8 cellular contexts compared by ENCODE assay signal in genomic region chr20:43959079-43959919, GRCh38. TPM values are rescaled to one million over a fixed set of nuclear protein-coding genes. Genes with fewer than 3 reads are reported as not detected.
DNase-seq lines count a peak whose midpoint lies in the region; FAIRE-seq and TF ChIP-seq lines count a peak whose summit lies in the region.

No MANE protein-coding gene starts in this region.

- no peaks in the 10 kb centered on the region for H3K9me3 ChIP-seq in A673 (ENCODE audit: low read depth, low read length, poor library complexity, severe bottlenecking)
- no peaks in the 10 kb centered on the region for H3K9me3 ChIP-seq in Peyer's patch

- CTCF ChIA-PET in A673 (lab: Charles Lee): no interaction called here

- peak; percentile 69 for FAIRE-seq in GM18507 (lab: Jason Lieb, UNC)

- intact Hi-C loops in A673 (cut with micrococcal nuclease; ENCODE audit: unreplicated experiment): no loop called here

- peaks cover 6% of the 10 kb centered on the region for H3K36me3 ChIP-seq in A673 (ENCODE audit: insufficient read depth, low read length, poor library complexity, severe bottlenecking)
- H3K36me3 ChIP-seq in Peyer's patch: no peaks in the 10 kb centered on the region

- H3K27me3 ChIP-seq in A673 (replicated peaks; ENCODE audit: insufficient read depth, low read depth, low read length, poor library complexity) (no peaks in the 10 kb centered on the region), Peyer's patch (no peaks in the 10 kb centered on the region)

- no TSS peak for BruUV-seq in A673 (replicated peaks; lab: Mats Ljungman, UMichigan)

- H3K4me1 ChIP-seq in A673 (ENCODE audit: insufficient read depth, low read length, poor library complexity, severe bottlenecking) (peaks cover 45% of the 10 kb centered on the region), Peyer's patch (peaks cover 0 to 35% (median 19%) of the 10 kb centered on the region in 4 donors)

- H3K4me3 ChIP-seq in A673 (ENCODE audit: low read depth, low read length, poor library complexity, severe bottlenecking) (no peak overlapping the region), Peyer's patch (no peak overlapping the region), fibroblast of pulmonary artery (replicated peaks; ENCODE audit: low read depth, low read length) (no peak overlapping the region)

- TF ChIP-seq POLR2A in Peyer's patch (IDR thresholded peaks at IDR 0.05): no peak

- POLR2A ChIA-PET in A673 (lab: Charles Lee; ENCODE audit: low non-redundant PET): no interaction called here

- DNase-seq in A673 (ENCODE audit: low spot score) (no peak), GM18507 (ENCODE audit: extremely low spot score, insufficient read length, low read depth) (no peak), Peyer's patch (peak in 2 of 3 donors; percentile 58 to 64), fibroblast of pulmonary artery (ENCODE audit: low read depth) (peak; percentile 45), ureter (ENCODE audit: low spot score) (no peak), SKM-1 (lab: John Stamatoyannopoulos, UW; ENCODE audit: unreplicated experiment) (no peak), RKO (ENCODE audit: low spot score) (no peak), NCI-H510A treated with DMSO at 0.1 percent for 48 hours (lab: John Stamatoyannopoulos, UW) (no peak)

- TF ChIP-seq CTCF in A673 (conservative IDR thresholded peaks at IDR 0.05; ENCODE audit: low read depth, low read length) (no peak), Peyer's patch (IDR thresholded peaks at IDR 0.05) (no peak), fibroblast of pulmonary artery (IDR thresholded peaks at IDR 0.05; ENCODE audit: low read length, missing control alignments) (peak; percentile 7)

- H3K27ac ChIP-seq in A673 (ENCODE audit: low read depth, low read length, poor library complexity, severe bottlenecking) (peak overlapping the region; percentile 22), Peyer's patch (peak overlapping the region in 1 of 4 donors; percentile 52)

RNA-seq across cellular contexts. Expression of gene TOX2, which starts 44.6 kb away (rescaled TPM):
- 107 and 117 TPM in 2 replicates for total RNA-seq in A673 (2021)
- total RNA-seq in Peyer's patch: 1 to 10 TPM; 1.9 to 5.8 (median 2.0) TPM
- 3.9 TPM for total RNA-seq in ureter

Comparison
In these comparisons a context has a peak if more than half of its experiments do, and no peak if none do; other contexts are left out.
1. DNase-seq: peak in Peyer's patch (2 of 3) and fibroblast of pulmonary artery (single experiment); none in A673 (single experiment), GM18507 (single experiment), ureter (single experiment), SKM-1 (single experiment), RKO (single experiment) and NCI-H510A treated with DMSO at 0.1 percent for 48 hours (single experiment).
2. RNA of gene TOX2, which starts 44.6 kb away (total RNA-seq): 107 to 117 TPM in A673; 3.9 TPM in ureter (single experiment) and 1.9 to 5.8 TPM in Peyer's patch; every median in the first group is over 10 times any median in the second.